Comparison of ENCODE assay signal across 1 cellular context in genomic region chr3:150763841-150764483, GRCh38.
TF ChIP-seq lines count a peak whose summit lies in the region.

No MANE protein-coding gene starts in this region.

TF ChIP-seq in HepG2, 621 proteins besides CTCF, POLR2A, EP300 and RAD21 (continued from another document and continues in another):
- no peak for TF ChIP-seq PREB (CRISPR knock-in tag; IDR thresholded peaks at IDR 0.05)
- peak; percentile 30; the same call in 1 of the 2 replicates for TF ChIP-seq IKZF5 (CRISPR knock-in tag; IDR thresholded peaks at IDR 0.05)
- no peak for TF ChIP-seq ARID4A (CRISPR knock-in tag; IDR thresholded peaks at IDR 0.05; ENCODE audit: borderline replicate concordance)
- TF ChIP-seq CBFB (CRISPR knock-in tag; IDR thresholded peaks at IDR 0.05): no peak
- no peak for TF ChIP-seq ZNF615 (CRISPR knock-in tag; IDR thresholded peaks at IDR 0.05; ENCODE audit: borderline replicate concordance)
- no peak for TF ChIP-seq ZNF800 (CRISPR knock-in tag; IDR thresholded peaks at IDR 0.05)
- no peak for TF ChIP-seq RAD51 (IDR thresholded peaks at IDR 0.05; ENCODE audit: borderline replicate concordance)
- TF ChIP-seq ZNF362 (CRISPR knock-in tag; IDR thresholded peaks at IDR 0.05; ENCODE audit: borderline replicate concordance): no peak
- TF ChIP-seq RNF2 (conservative IDR thresholded peaks at IDR 0.05; ENCODE audit: low read depth): no peak
- no peak for TF ChIP-seq ZNF878 (CRISPR knock-in tag; IDR thresholded peaks at IDR 0.05)
- no peak for TF ChIP-seq DPF2 (CRISPR knock-in tag; IDR thresholded peaks at IDR 0.05; ENCODE audit: borderline replicate concordance, low read depth)
- no peak for TF ChIP-seq ZNF160 (CRISPR knock-in tag; IDR thresholded peaks at IDR 0.05)
- no peak; the same call in 1 of the 2 replicates for TF ChIP-seq BORCS8-MEF2B (CRISPR knock-in tag; IDR thresholded peaks at IDR 0.05)
- no peak for TF ChIP-seq ARHGAP35 (CRISPR knock-in tag; IDR thresholded peaks at IDR 0.05; ENCODE audit: borderline replicate concordance)
- TF ChIP-seq ATF3 (CRISPR knock-in tag; IDR thresholded peaks at IDR 0.05): no peak
- no peak for TF ChIP-seq DR1 (CRISPR knock-in tag; IDR thresholded peaks at IDR 0.05)
- no peak for TF ChIP-seq ZNF597 (CRISPR knock-in tag; IDR thresholded peaks at IDR 0.05)
- no peak for TF ChIP-seq RCOR2 (CRISPR knock-in tag; IDR thresholded peaks at IDR 0.05)
- peak; percentile 67 for TF ChIP-seq HNF4A (CRISPR knock-in tag; IDR thresholded peaks at IDR 0.05)
- TF ChIP-seq ZNF746 (CRISPR knock-in tag; IDR thresholded peaks at IDR 0.05): peak; percentile 20; the same call in 1 of the 2 replicates
- TF ChIP-seq EZH2 (conservative IDR thresholded peaks at IDR 0.05; ENCODE audit: low read depth, low read length): no peak
- no peak for TF ChIP-seq TARDBP (CRISPR knock-in tag; IDR thresholded peaks at IDR 0.05)
- no peak for TF ChIP-seq ZNF550 (CRISPR knock-in tag; IDR thresholded peaks at IDR 0.05; ENCODE audit: borderline replicate concordance)
- TF ChIP-seq ZNF207 (IDR thresholded peaks at IDR 0.05; ENCODE audit: borderline replicate concordance): no peak
- TF ChIP-seq REXO4 (CRISPR knock-in tag; IDR thresholded peaks at IDR 0.05; ENCODE audit: borderline replicate concordance): no peak
- TF ChIP-seq FOXP4 (CRISPR knock-in tag; IDR thresholded peaks at IDR 0.05): no peak; the same call in 1 of the 2 replicates
- TF ChIP-seq ZNF562 (CRISPR knock-in tag; IDR thresholded peaks at IDR 0.05; ENCODE audit: borderline replicate concordance): no peak
- 0 out of 2 replicates have a peak, but pooled peaks have one; percentile 20 for TF ChIP-seq KDM4B (CRISPR knock-in tag; IDR thresholded peaks at IDR 0.05)
- peak; percentile 55; the same call in 1 of the 2 replicates for TF ChIP-seq IRF2 (CRISPR knock-in tag; IDR thresholded peaks at IDR 0.05)
- TF ChIP-seq ZNF121 (CRISPR knock-in tag; IDR thresholded peaks at IDR 0.05): 0 out of 2 replicates have a peak, but pooled peaks have one; percentile 8
- TF ChIP-seq POGZ (CRISPR knock-in tag; IDR thresholded peaks at IDR 0.05): no peak
- no peak; the same call in none of the 2 replicates for TF ChIP-seq ZFY (CRISPR knock-in tag; IDR thresholded peaks at IDR 0.05)
- TF ChIP-seq POLR2AphosphoS5 (IDR thresholded peaks at IDR 0.05; ENCODE audit: low read depth, low read length): peak; percentile 1; the same call in 1 of the 2 replicates
- peak; percentile 38 for TF ChIP-seq SAP130 (CRISPR knock-in tag; IDR thresholded peaks at IDR 0.05; ENCODE audit: low read depth)
- peak; percentile 38 for TF ChIP-seq ELF3 (CRISPR knock-in tag; IDR thresholded peaks at IDR 0.05)
- no peak for TF ChIP-seq ZFAT (CRISPR knock-in tag; conservative IDR thresholded peaks at IDR 0.05)
- no peak for TF ChIP-seq PITX1 (CRISPR knock-in tag; IDR thresholded peaks at IDR 0.05)
- no peak for TF ChIP-seq ZBTB7B (CRISPR knock-in tag; IDR thresholded peaks at IDR 0.05)
- no peak for TF ChIP-seq ZBTB4 (CRISPR knock-in tag; IDR thresholded peaks at IDR 0.05; ENCODE audit: borderline replicate concordance)
- TF ChIP-seq ZUFSP (CRISPR knock-in tag; IDR thresholded peaks at IDR 0.05; ENCODE audit: borderline replicate concordance): no peak
